In the genomic region with DNA sequence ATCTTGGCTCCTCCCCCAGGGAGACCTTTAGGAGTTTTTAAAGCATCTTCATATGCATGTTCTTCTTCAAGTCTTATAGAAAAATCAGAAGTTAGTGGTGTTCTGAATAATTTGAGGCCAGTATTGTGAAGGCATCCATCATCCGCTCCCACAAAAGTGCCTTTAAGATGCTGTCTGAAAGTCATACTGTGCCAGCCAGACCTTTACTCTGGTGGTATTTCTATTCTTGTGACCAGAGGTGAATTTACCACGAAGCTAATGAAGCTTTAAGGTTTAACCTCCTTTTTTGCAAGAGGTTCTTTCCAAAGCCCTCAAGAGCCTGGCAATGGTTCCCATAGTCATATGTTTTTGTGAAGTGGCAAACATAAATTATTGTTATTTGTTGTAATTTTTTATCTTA, we compare ENCODE assay signal across 24 cellular contexts. TPM values are rescaled to one million over a fixed set of nuclear protein-coding genes. Genes with fewer than 3 reads are reported as not detected.
DNase-seq lines count a peak whose midpoint lies in the region; ATAC-seq, FAIRE-seq and TF ChIP-seq lines count a peak whose summit lies in the region.
"Had no signal": no experiment of that assay in that cellular context is flagged by ENCODE, and none has a peak within 500 bp of the region (broad histone marks: within the 10 kb centered on the region; RNA-seq: fewer than 3 reads in every experiment).

No MANE protein-coding gene starts in this region.

- CTCF ChIA-PET in GM12878 (lab: Yijun Ruan, JAX): no interaction called here

- RAD21 ChIA-PET in GM12878 (lab: Charles Lee; ENCODE audit: unreplicated experiment): no interaction called here

- TF ChIP-seq EP300 in GM12878 (IDR thresholded peaks at IDR 0.05; ENCODE audit: borderline replicate concordance in 1 of 2, control insufficient read depth in 1 of 2, low read depth in 2 of 2, low read length in 2 of 2): no peak

- no peak overlapping the region for H2AFZ ChIP-seq in GM12878 (ENCODE audit: control insufficient read depth, low read depth, low read length)

- H3K4me1 ChIP-seq in GM12878 (ENCODE audit: control insufficient read depth, insufficient read depth, low read length) (no peaks in the 10 kb centered on the region), uterus (peaks cover 6 to 7% of the 10 kb centered on the region in 2 donors)
- H3K4me1 ChIP-seq: BE2C, BLaER1 had no signal

- H3K27ac Mint-ChIP-seq in stimulated activated naive B cell treated with anti-CD40 and anti-IgM and Interleukin-4, amounts not matched to agents 10 μg/mL and 1 μg/mL and 100 μg/mL, for 72 hours: no peak overlapping the region
- H3K27ac Mint-ChIP-seq: CD14-positive monocyte; CD4-positive, alpha-beta memory T cell; CD4-positive, CD25-positive, alpha-beta regulatory T cell; CD8-positive, alpha-beta memory T cell had no signal

- no peaks in the 10 kb centered on the region for H3K79me2 ChIP-seq in GM12878 (ENCODE audit: control insufficient read depth, insufficient read depth, low read length)

- SMC1A ChIA-PET in GM12878 (lab: Charles Lee; ENCODE audit: uncharacterized antibody, unreplicated experiment): interaction anchor here (1.5 to 1.7 kb wide), 2 partner anchors 12 to 43 kb away, joined by 4 to 5 read pairs; no protein-coding TSS in a partner anchor

- DNase-seq in GM12878 (ENCODE audit: low read depth, low spot score) (no peak), uterus (no peak), D341Med (ENCODE audit: low spot score) (no peak), occipital lobe (lab: John Stamatoyannopoulos, UW) (no peak), UCSD-AML1 (lab: John Stamatoyannopoulos, UW; ENCODE audit: unreplicated experiment) (no peak)
- no peak for DNase-seq in stimulated activated naive B cell treated with anti-CD40 and anti-IgM and Interleukin-4, amounts not matched to agents 10 μg/mL and 1 μg/mL and 100 μg/mL, for 72 hours
- no peak for DNase-seq in stimulated activated CD4-positive, alpha-beta T cell treated with anti-CD3 and anti-CD28 coated beads, Interleukin-4, amount 100 ng/mL, for 1 hour
- DNase-seq: 8988T; ACHN; BE2C; C1 segment of cervical spinal cord; CD4-positive, alpha-beta memory T cell; CD4-positive, CD25-positive, alpha-beta regulatory T cell; CD8-positive, alpha-beta memory T cell; COR-L47; DMS79 treated with DMSO at 0.1 percent for 48 hours; GF-D8 had no signal

- no peak for TF ChIP-seq CTCF in GM12878 (IDR thresholded peaks at IDR 0.05 in 2 of 3, conservative IDR thresholded peaks at IDR 0.05 in 1 of 3; ENCODE audit: control insufficient read depth in 2 of 3, extremely low read depth in 1 of 3, insufficient read depth in 1 of 3, low read depth in 3 of 3, low read length in 3 of 3)
- TF ChIP-seq CTCF in uterus (IDR thresholded peaks at IDR 0.05): no peak

- H3K27ac ChIP-seq in GM12878 (ENCODE audit: control insufficient read depth, insufficient read depth): no peak overlapping the region
- H3K27ac ChIP-seq in uterus: peak overlapping the region; percentile 77 to 98
- H3K27ac ChIP-seq: BLaER1 had no signal

- H3K27me3 ChIP-seq in GM12878 (replicated peaks in 1 of 2; ENCODE audit: control insufficient read depth in 2 of 2, insufficient read depth in 2 of 2, low read length in 1 of 2): no peaks in the 10 kb centered on the region; a peak in 1 of 4 replicates
- no peaks in the 10 kb centered on the region for H3K27me3 ChIP-seq in uterus
- H3K27me3 ChIP-seq: BE2C, BLaER1 had no signal

- no peak for FAIRE-seq in GM12878 (lab: Jason Lieb, UNC)
- FAIRE-seq: A204.1, D721Med, G401.6, GM12891 had no signal

- H3K36me3 ChIP-seq in GM12878 (ENCODE audit: control insufficient read depth in 2 of 2, insufficient read depth in 2 of 2, low read length in 1 of 2) (no peaks in the 10 kb centered on the region), uterus (no peaks in the 10 kb centered on the region)
- H3K36me3 ChIP-seq: BE2C, BLaER1 had no signal

- no peak overlapping the region for H3K4me3 Mint-ChIP-seq in stimulated activated naive B cell treated with anti-CD40 and anti-IgM and Interleukin-4, amounts not matched to agents 10 μg/mL and 1 μg/mL and 100 μg/mL, for 72 hours
- H3K4me3 Mint-ChIP-seq: CD14-positive monocyte; CD4-positive, alpha-beta memory T cell; CD4-positive, CD25-positive, alpha-beta regulatory T cell; CD8-positive, alpha-beta memory T cell had no signal

- H3K9me3 ChIP-seq in GM12878 (replicated peaks; ENCODE audit: control insufficient read depth, insufficient read depth, low read length) (no peaks in the 10 kb centered on the region), uterus (no peaks in the 10 kb centered on the region)
- H3K9me3 ChIP-seq: BE2C, BLaER1 had no signal

- H3K9ac ChIP-seq in GM12878 (ENCODE audit: control insufficient read depth, insufficient read depth, low read length): no peak overlapping the region
- H3K9ac ChIP-seq: BLaER1 had no signal

- H3K36me3 Mint-ChIP-seq in stimulated activated naive B cell treated with anti-CD40 and anti-IgM and Interleukin-4, amounts not matched to agents 10 μg/mL and 1 μg/mL and 100 μg/mL, for 72 hours: no peaks in the 10 kb centered on the region
- H3K36me3 Mint-ChIP-seq: CD14-positive monocyte; CD4-positive, alpha-beta memory T cell; CD4-positive, CD25-positive, alpha-beta regulatory T cell; CD8-positive, alpha-beta memory T cell had no signal

- ATAC-seq in GM18868 (IDR thresholded peaks at IDR 0.05; ENCODE audit: unreplicated experiment) (peak; percentile 30), GM12878 (peak; percentile 53)
- ATAC-seq in stimulated activated naive B cell treated with anti-CD40 and anti-IgM and Interleukin-4, amounts not matched to agents 10 μg/mL and 1 μg/mL and 100 μg/mL, for 72 hours (replicated peaks): peak; percentile 52 to 64

- BruUV-seq in GM12878 (replicated peaks; lab: Mats Ljungman, UMichigan): no TSS peak

- TF ChIP-seq POLR2A in GM12878 (IDR thresholded peaks at IDR 0.05; ENCODE audit: low read depth, low read length) (no peak), uterus (IDR thresholded peaks at IDR 0.05) (no peak)

- H3K9me3 Mint-ChIP-seq in stimulated activated naive B cell treated with anti-CD40 and anti-IgM and Interleukin-4, amounts not matched to agents 10 μg/mL and 1 μg/mL and 100 μg/mL, for 72 hours: no peaks in the 10 kb centered on the region
- H3K9me3 Mint-ChIP-seq: CD4-positive, alpha-beta memory T cell; CD4-positive, CD25-positive, alpha-beta regulatory T cell; CD8-positive, alpha-beta memory T cell had no signal

- in situ Hi-C loops in GM12878 (cut with MboI): no loop called here

- H3K4me3 ChIP-seq in GM12878 (no peak overlapping the region), uterus (no peak overlapping the region)
- H3K4me3 ChIP-seq: BLaER1 had no signal

- POLR2A ChIA-PET in GM12878 (lab: Charles Lee): no interaction called here

- H3K4me1 Mint-ChIP-seq in stimulated activated naive B cell treated with anti-CD40 and anti-IgM and Interleukin-4, amounts not matched to agents 10 μg/mL and 1 μg/mL and 100 μg/mL, for 72 hours: no peaks in the 10 kb centered on the region
- H3K4me1 Mint-ChIP-seq: CD4-positive, CD25-positive, alpha-beta regulatory T cell; CD8-positive, alpha-beta memory T cell had no signal

- H4K20me1 ChIP-seq in GM12878 (ENCODE audit: control insufficient read depth, insufficient read depth): no peaks in the 10 kb centered on the region
- H4K20me1 ChIP-seq: BLaER1 had no signal

- H3K27me3 Mint-ChIP-seq in stimulated activated naive B cell treated with anti-CD40 and anti-IgM and Interleukin-4, amounts not matched to agents 10 μg/mL and 1 μg/mL and 100 μg/mL, for 72 hours: peaks cover 7 to 11% of the 10 kb centered on the region in 2 donors

- TF ChIP-seq RAD21 in GM12878 (IDR thresholded peaks at IDR 0.05; ENCODE audit: insufficient read depth, low read depth, low read length): no peak

- intact Hi-C loops in GM12878 (cut with micrococcal nuclease; ENCODE audit: unreplicated experiment) (no loop called here), uterus (cut with DNase I; ENCODE audit: low total_unique reads) (no loop called here)

- 47% methylated on average over 2 of the region's 2 CpGs for WGBS in GM12878 (ENCODE audit: insufficient coverage, insufficient replicate concordance, low lambda C conversion rate, missing lambda C conversion rate)

- no peak overlapping the region for H3K4me2 ChIP-seq in GM12878 (ENCODE audit: control insufficient read depth, insufficient read depth)
- H3K4me2 ChIP-seq: BLaER1 had no signal

TF ChIP-seq in GM12878, 131 proteins besides CTCF, POLR2A, EP300 and RAD21 (continues in another document):
- no peak for TF ChIP-seq MYC (IDR thresholded peaks at IDR 0.05; ENCODE audit: insufficient read depth, insufficient read length, insufficient replicate concordance, low read length, severe bottlenecking)

RNA-seq across cellular contexts. Expression of gene SLC40A1, which starts 54.3 kb away (rescaled TPM):
- 0.10 TPM in 1 of 2 replicates, not detected in the other for total RNA-seq in GM12878 (2013; cell fraction: nucleolus; rRNA removed)
- total RNA-seq in GM12878 (2014; rRNA removed) (0.05 TPM in 1 of 2 replicates, not detected in the other), GM12878 (2014; rRNA removed; fragmentation: Illumina TruSeq; extraction: Trizol) (not detected in 2 replicates), GM12878 (2021) (0.38 and 0.61 TPM in 2 replicates), uterus (100 to 1,000 TPM in 3 of 4 donors, 10 to 100 TPM in 1; 87.1 to 252 (median 176) TPM), occipital lobe (43.0 TPM)
- polyA plus RNA-seq in GM12878 (2011; ENCODE audit: low read depth): not detected
- polyA plus RNA-seq in GM12878 (2011; rRNA removed) (0.07 and 0.08 TPM in 2 replicates), GM12878 (2014; fragmentation: Illumina TruSeq; extraction: Trizol) (0.01 TPM in 1 of 2 replicates, not detected in the other), GM12878 (2014; fragmentation: Nextera tagmentation; extraction: Ambion mirVana) (not detected), GM12878 (2014; rRNA removed) (not detected in 2 replicates), GM12878 (2016; fragmentation: Nextera tagmentation; extraction: Ambion mirVana) (not detected)
- polyA plus RNA-seq in GM12878 (2011; cell fraction: cytosol; rRNA removed): 0.05 and 0.12 TPM in 2 replicates
- polyA plus RNA-seq in GM12878 (2011; cell fraction: nucleus; rRNA removed): not detected in 2 replicates
- not detected in 2 replicates for polyA plus RNA-seq in GM12878 (2012)
- polyA minus RNA-seq in GM12878 (2011; rRNA and poly(A)+ RNA removed): 0.88 TPM in 1 of 2 replicates, not detected in the other
- not detected in 2 replicates for polyA minus RNA-seq in GM12878 (2011; cell fraction: cytosol; rRNA and poly(A)+ RNA removed)
- not detected in 2 replicates for polyA minus RNA-seq in GM12878 (2011; cell fraction: nucleus; rRNA and poly(A)+ RNA removed)

Comparison
In these comparisons a context has a peak if more than half of its experiments do, and no peak if none do; other contexts are left out.
1. RNA of gene SLC40A1, which starts 54.3 kb away (total RNA-seq): 87.1 to 252 TPM in uterus and 43.0 TPM in occipital lobe (single experiment); 0.05 to 0.61 TPM in GM12878; every median in the first group is over 10 times any median in the second.
2. Peak in every context shown above with its lines, with median percentiles within 50 percentile points of each other: ATAC-seq.